Comparison of ENCODE assay signal across 1 cellular context in the genomic region with DNA sequence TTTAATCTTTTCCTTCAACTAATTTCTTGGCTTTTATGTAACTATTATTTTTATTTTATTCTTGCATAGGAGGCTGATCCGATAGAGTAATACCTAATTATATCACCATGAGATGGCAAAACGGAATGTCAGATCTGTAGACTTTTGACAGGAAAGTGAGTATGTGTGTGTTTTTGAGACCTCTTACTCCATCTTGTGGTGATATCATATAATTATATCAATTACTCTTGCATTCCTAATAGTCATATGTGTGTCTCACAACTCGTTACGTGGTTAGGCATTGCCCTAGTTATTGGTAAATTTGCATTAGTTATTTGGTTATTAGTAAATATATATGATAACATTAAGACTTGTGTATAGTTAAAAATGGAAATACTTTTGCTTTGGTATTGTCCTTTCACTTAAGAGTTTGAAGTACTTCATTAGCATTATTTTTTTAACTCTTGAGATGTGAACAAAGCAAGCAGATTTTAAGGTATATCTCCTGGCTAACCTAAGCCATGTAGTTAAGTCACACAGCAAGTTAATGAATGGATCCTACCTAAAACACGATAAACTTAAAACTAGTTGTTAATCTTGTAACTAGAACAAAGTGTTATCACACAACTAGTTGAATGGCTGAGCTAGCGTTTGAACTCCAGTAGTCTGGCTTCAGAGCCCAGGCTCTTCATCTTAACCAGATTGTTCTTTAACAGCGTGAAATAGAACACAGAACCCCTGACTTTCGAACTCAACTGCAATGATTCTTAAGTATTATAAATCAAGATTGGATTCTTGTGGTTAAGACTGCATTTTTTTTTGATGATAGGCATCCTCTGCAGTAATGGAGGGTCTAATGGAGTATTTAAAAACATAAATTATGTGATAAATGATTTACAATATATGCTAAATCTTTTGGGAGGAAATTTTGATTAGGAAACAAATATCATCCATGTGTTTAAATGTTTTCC.
TF ChIP-seq lines count a peak whose summit lies in the region.

No MANE protein-coding gene starts in this region.

TF ChIP-seq in Ishikawa, 13 proteins besides CTCF, POLR2A, EP300 and RAD21 (continued from another document):
- TF ChIP-seq TCF12 (IDR thresholded peaks at IDR 0.05; ENCODE audit: low read depth) (no peak), ZBTB7A (IDR thresholded peaks at IDR 0.05; ENCODE audit: low read depth) (no peak), FOXM1 (IDR thresholded peaks at IDR 0.05; ENCODE audit: borderline replicate concordance, low read depth) (no peak), YY1 (IDR thresholded peaks at IDR 0.05; ENCODE audit: low read depth) (no peak), TAF1 (IDR thresholded peaks at IDR 0.05; ENCODE audit: low read depth) (no peak)
- TF ChIP-seq, protein P1, sequence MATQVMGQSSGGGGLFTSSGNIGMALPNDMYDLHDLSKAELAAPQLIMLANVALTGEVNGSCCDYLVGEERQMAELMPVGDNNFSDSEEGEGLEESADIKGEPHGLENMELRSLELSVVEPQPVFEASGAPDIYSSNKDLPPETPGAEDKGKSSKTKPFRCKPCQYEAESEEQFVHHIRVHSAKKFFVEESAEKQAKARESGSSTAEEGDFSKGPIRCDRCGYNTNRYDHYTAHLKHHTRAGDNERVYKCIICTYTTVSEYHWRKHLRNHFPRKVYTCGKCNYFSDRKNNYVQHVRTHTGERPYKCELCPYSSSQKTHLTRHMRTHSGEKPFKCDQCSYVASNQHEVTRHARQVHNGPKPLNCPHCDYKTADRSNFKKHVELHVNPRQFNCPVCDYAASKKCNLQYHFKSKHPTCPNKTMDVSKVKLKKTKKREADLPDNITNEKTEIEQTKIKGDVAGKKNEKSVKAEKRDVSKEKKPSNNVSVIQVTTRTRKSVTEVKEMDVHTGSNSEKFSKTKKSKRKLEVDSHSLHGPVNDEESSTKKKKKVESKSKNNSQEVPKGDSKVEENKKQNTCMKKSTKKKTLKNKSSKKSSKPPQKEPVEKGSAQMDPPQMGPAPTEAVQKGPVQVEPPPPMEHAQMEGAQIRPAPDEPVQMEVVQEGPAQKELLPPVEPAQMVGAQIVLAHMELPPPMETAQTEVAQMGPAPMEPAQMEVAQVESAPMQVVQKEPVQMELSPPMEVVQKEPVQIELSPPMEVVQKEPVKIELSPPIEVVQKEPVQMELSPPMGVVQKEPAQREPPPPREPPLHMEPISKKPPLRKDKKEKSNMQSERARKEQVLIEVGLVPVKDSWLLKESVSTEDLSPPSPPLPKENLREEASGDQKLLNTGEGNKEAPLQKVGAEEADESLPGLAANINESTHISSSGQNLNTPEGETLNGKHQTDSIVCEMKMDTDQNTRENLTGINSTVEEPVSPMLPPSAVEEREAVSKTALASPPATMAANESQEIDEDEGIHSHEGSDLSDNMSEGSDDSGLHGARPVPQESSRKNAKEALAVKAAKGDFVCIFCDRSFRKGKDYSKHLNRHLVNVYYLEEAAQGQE (IDR thresholded peaks at IDR 0.05; ENCODE audit: low read depth): no peak
